In the genomic region with DNA sequence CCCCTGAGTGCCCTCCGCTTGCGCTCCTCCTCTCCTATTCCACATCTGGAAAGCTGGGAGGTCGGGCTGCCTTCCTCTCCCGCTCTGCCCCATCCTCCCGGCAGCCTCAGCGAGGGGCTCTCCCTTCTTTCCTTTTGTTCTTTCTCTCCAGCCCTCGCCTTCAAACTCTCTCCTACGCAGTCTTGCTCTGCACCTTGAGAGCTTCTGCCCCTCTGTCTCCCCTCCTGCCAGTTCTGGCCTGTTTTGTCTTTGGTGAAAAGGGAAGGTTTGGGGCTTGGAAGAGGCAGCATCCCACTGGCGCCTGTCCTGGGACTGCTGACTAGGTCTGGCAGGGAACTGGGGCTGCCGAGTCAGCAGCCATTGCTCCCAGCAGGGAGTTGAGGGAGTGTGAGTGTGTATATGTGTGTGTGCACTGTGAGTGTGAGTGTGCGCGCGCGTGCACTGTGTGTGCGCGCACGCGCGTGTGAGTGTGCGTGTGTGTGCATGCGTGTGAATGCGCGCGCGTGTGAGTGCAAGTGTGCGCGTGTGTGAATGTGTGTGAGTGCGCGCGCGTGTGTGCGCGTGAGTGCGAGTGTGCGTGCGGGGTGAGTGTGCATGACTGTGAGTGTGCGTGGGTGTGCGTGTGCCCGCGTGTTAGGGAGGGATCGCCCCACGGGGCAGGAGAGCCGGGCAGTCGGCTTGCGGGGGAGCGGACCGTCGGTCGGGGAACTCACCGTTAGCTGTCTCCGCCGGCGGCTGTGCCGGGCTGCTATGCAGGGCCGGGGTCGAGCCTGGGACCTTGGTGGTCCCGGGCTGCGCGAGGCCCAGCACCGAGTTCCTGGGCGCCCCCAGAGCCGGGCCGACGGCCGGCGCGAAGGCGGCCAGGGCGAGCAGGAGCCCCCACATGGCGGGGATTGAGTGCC, we compare ENCODE assay signal across 9 cellular contexts. TPM values are rescaled to one million over a fixed set of nuclear protein-coding genes. Genes with fewer than 3 reads are reported as not detected.
DNase-seq lines count a peak whose midpoint lies in the region; ATAC-seq and TF ChIP-seq lines count a peak whose summit lies in the region.
"Had no signal": no experiment of that assay in that cellular context is flagged by ENCODE, and none has a peak within 500 bp of the region (broad histone marks: within the 10 kb centered on the region; RNA-seq: fewer than 3 reads in every experiment).

No MANE protein-coding gene starts in this region.

- no peaks in the 10 kb centered on the region for H3K36me3 ChIP-seq in lower lobe of right lung

- no peak for TF ChIP-seq CTCF in GM10248 (IDR thresholded peaks at IDR 0.05; ENCODE audit: control extremely low read depth, extremely low read depth, low read depth, missing control alignments)
- TF ChIP-seq CTCF in astrocyte of the cerebellum (IDR thresholded peaks at IDR 0.05; ENCODE audit: low read depth, low read length, missing control alignments): no peak
- TF ChIP-seq CTCF in lower lobe of right lung (IDR thresholded peaks at IDR 0.05): no peak

- no peaks in the 10 kb centered on the region for H3K9me3 ChIP-seq in lower lobe of right lung

- peaks cover 76% of the 10 kb centered on the region for H3K27me3 ChIP-seq in lower lobe of right lung (ENCODE audit: low read depth)

- in situ Hi-C loops in astrocyte of the cerebellum (cut with HindIII; ENCODE audit: low sequenced_read_pairs): no loop called here

- peak overlapping the region; percentile 47 for H3K4me3 ChIP-seq in astrocyte of the cerebellum (ENCODE audit: low read depth, low read length)
- peak overlapping the region; percentile 39 for H3K4me3 ChIP-seq in lower lobe of right lung

- intact Hi-C loops in lower lobe of right lung (cut with DNase I): no loop called here

- ATAC-seq in HG02973 (IDR thresholded peaks at IDR 0.05; ENCODE audit: unreplicated experiment): peak; percentile 16
- ATAC-seq in lower lobe of right lung: peak in 1 of 2 donors; percentile 36
- ATAC-seq in HG03135 (IDR thresholded peaks at IDR 0.05; ENCODE audit: unreplicated experiment): no peak
- ATAC-seq in GM21367 (IDR thresholded peaks at IDR 0.05; ENCODE audit: unreplicated experiment): no peak
- no peak for ATAC-seq in HG02852 (IDR thresholded peaks at IDR 0.05; ENCODE audit: unreplicated experiment)

- POLR2A ChIA-PET in GM10248 (lab: Yijun Ruan, JAX): no interaction called here

- peaks cover 24% of the 10 kb centered on the region for H3K4me1 ChIP-seq in lower lobe of right lung

- DNase-seq in GM10248 (ENCODE audit: extremely low spot score) (peak; percentile 51), astrocyte of the cerebellum (ENCODE audit: low read depth) (no peak), lower lobe of right lung (no peak), DMS 273 (lab: John Stamatoyannopoulos, UW; ENCODE audit: unreplicated experiment) (no peak)

- H3K27ac ChIP-seq in lower lobe of right lung: no peak overlapping the region

- CTCF ChIA-PET in GM10248 (lab: Yijun Ruan, JAX): no interaction called here

RNA-seq across cellular contexts. Expression of a gene that starts 0.5 kb away (rescaled TPM):
- total RNA-seq in lower lobe of right lung: 10.2 TPM

RNA-seq across cellular contexts. Expression of a gene that starts 14.8 kb away (rescaled TPM):
- total RNA-seq in lower lobe of right lung: not detected
- total RNA-seq: renal cortical epithelial cell had no signal

RNA-seq across cellular contexts. Expression of a gene that starts 16.2 kb away (rescaled TPM):
- total RNA-seq in lower lobe of right lung: not detected
- total RNA-seq: renal cortical epithelial cell had no signal

RNA-seq across cellular contexts. Expression of a gene that starts 40.5 kb away (rescaled TPM):
- 43.5 TPM for total RNA-seq in lower lobe of right lung

RNA-seq across cellular contexts. Expression of a gene that starts 40.6 kb away (rescaled TPM):
- 35.8 TPM for total RNA-seq in lower lobe of right lung
